In the genomic region with DNA sequence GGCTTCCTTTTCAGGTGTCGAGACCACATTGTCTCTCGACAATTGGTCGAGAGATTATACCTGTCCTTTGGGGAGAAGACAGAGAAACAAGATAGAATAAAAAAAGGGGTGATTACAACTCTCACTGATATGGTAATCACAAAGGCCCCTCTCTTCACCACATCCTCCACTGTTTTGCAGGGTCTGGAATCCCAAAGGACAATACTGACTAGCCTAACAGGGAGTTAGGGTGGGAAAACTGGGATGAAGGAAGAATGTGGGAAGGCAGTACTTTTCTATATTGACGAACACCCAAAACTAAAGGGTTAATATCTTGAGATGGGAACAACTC, we compare ENCODE assay signal across 26 cellular contexts.
"Had no signal": no experiment of that assay in that cellular context is flagged by ENCODE, and none has a peak within 500 bp of the region (broad histone marks: within the 10 kb centered on the region; RNA-seq: fewer than 3 reads in every experiment).

No MANE protein-coding gene starts in this region.

- ATAC-seq: effector memory CD8-positive, alpha-beta T cell; heart left ventricle; left lobe of liver; mucosa of descending colon; natural killer cell treated with Interleukin-12 subunit alpha and Interleukin-12 subunit beta and Interleukin-15 and Interleukin-18, amount 100 ng/mL, for 72 hours; sciatic nerve; stimulated activated naive CD8-positive, alpha-beta T cell treated with anti-CD3 and anti-CD28 coated beads, Interleukin-15, amount 100 ng/mL, for 72 hours had no signal

- H3K36me3 ChIP-seq: heart left ventricle, prostate gland, right atrium auricular region, thyroid gland had no signal

- H3K4me3 Mint-ChIP-seq: effector memory CD8-positive, alpha-beta T cell; mesothelial cell of epicardium; naive B cell; natural killer cell treated with Interleukin-12 subunit alpha and Interleukin-12 subunit beta and Interleukin-15 and Interleukin-18, amount 100 ng/mL, for 72 hours; neural crest cell; stimulated activated naive CD8-positive, alpha-beta T cell treated with anti-CD3 and anti-CD28 coated beads, Interleukin-15, amount 100 ng/mL, for 72 hours; type B pancreatic cell had no signal

- H3K36me3 Mint-ChIP-seq: mesothelial cell of epicardium; naive B cell; natural killer cell treated with Interleukin-12 subunit alpha and Interleukin-12 subunit beta and Interleukin-15 and Interleukin-18, amount 100 ng/mL, for 72 hours; type B pancreatic cell had no signal

- H3K9me3 Mint-ChIP-seq: effector memory CD8-positive, alpha-beta T cell; mesothelial cell of epicardium; naive B cell; natural killer cell treated with Interleukin-12 subunit alpha and Interleukin-12 subunit beta and Interleukin-15 and Interleukin-18, amount 100 ng/mL, for 72 hours; neural crest cell; stimulated activated naive CD8-positive, alpha-beta T cell treated with anti-CD3 and anti-CD28 coated beads, Interleukin-15, amount 100 ng/mL, for 72 hours; type B pancreatic cell had no signal

- H3K9me3 ChIP-seq: heart left ventricle, mucosa of descending colon, neutrophil, prostate gland, right atrium auricular region, thyroid gland had no signal

- H3K4me1 ChIP-seq: parathyroid adenoma, prostate gland had no signal

- H3K27ac Mint-ChIP-seq: effector memory CD8-positive, alpha-beta T cell; mesothelial cell of epicardium; naive B cell; natural killer cell treated with Interleukin-12 subunit alpha and Interleukin-12 subunit beta and Interleukin-15 and Interleukin-18, amount 100 ng/mL, for 72 hours; stimulated activated naive CD8-positive, alpha-beta T cell treated with anti-CD3 and anti-CD28 coated beads, Interleukin-15, amount 100 ng/mL, for 72 hours; type B pancreatic cell had no signal

- H3K27me3 ChIP-seq: heart left ventricle, hepatocyte, neutrophil, right atrium auricular region, thyroid gland had no signal

- H3K4me3 ChIP-seq: heart left ventricle, hepatocyte, mucosa of descending colon, prostate gland, right atrium auricular region, smooth muscle cell, thyroid gland had no signal

- H3K27me3 Mint-ChIP-seq: effector memory CD8-positive, alpha-beta T cell; naive B cell; natural killer cell treated with Interleukin-12 subunit alpha and Interleukin-12 subunit beta and Interleukin-15 and Interleukin-18, amount 100 ng/mL, for 72 hours; stimulated activated naive CD8-positive, alpha-beta T cell treated with anti-CD3 and anti-CD28 coated beads, Interleukin-15, amount 100 ng/mL, for 72 hours had no signal

- H3K27ac ChIP-seq: heart left ventricle, hepatocyte, neutrophil, parathyroid adenoma, prostate gland, right atrium auricular region, thyroid gland had no signal

- DNase-seq: cortex of kidney; effector memory CD8-positive, alpha-beta T cell; heart left ventricle; kidney; mesenchymal stem cell; mucosa of descending colon; naive B cell; stimulated activated CD4-positive, alpha-beta T cell treated with anti-CD3 and anti-CD28 coated beads, Interleukin-12 subunit alpha, Interleukin-12 subunit beta, amount 100 ng/mL, for 4 hours; stimulated activated CD4-positive, alpha-beta T cell treated with anti-CD3 and anti-CD28 coated beads, Interleukin-1b, Interleukin-23, amount 100 ng/mL, for 48 hours; stimulated activated CD4-positive, alpha-beta T cell treated with anti-CD3 and anti-CD28 coated beads, Interleukin-4, amount 100 ng/mL, for 1 hour; stimulated activated CD8-positive, alpha-beta memory T cell treated with anti-CD3 and anti-CD28 coated beads, Interleukin-4, amount 100 ng/mL, for 48 hours; stimulated activated naive CD4-positive, alpha-beta T cell; stimulated activated naive CD8-positive, alpha-beta T cell treated with anti-CD3 and anti-CD28 coated beads, Interleukin-15, amount 100 ng/mL, for 72 hours; thyroid gland had no signal

- H3K9ac ChIP-seq: parathyroid adenoma had no signal
